ENCODE assay signal across 23 cellular contexts in the genomic region with DNA sequence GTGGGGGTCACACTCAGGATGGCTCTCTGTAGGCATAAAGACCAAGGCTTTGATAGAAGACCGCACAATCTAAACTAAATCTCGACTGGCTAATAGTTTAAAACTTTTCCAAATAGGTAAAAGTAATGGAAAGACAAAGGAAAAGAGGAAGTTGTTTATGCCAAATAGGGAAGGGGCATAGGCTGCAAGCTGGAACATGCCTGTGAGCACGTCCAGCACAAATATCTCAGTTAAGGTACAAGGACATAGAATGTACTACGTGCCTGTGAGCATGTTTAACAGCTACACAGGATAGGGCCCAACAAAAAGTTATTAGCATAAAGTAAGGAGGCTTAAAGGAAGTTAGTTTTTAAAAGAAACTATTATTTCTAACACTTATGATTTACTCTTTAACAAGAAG. TPM values are rescaled to one million over a fixed set of nuclear protein-coding genes. Genes with fewer than 3 reads are reported as not detected.
"Had no signal": no experiment of that assay in that cellular context is flagged by ENCODE, and none has a peak within 500 bp of the region (broad histone marks: within the 10 kb centered on the region; RNA-seq: fewer than 3 reads in every experiment).

No MANE protein-coding gene starts in this region.

- H3K27me3 ChIP-seq: gastroesophageal sphincter, heart left ventricle, neutrophil, pancreas had no signal

- H3K4me1 Mint-ChIP-seq: activated naive CD8-positive, alpha-beta T cell treated with anti-CD3 and anti-CD28 coated beads, Interleukin-2, amount 50 U/mL, for 24 hours; brain; memory B cell had no signal

- ATAC-seq: activated naive CD8-positive, alpha-beta T cell treated with anti-CD3 and anti-CD28 coated beads, Interleukin-2, amount 50 U/mL, for 24 hours; esophagus mucosa; gastroesophageal sphincter; heart left ventricle; left ventricle myocardium superior; mucosa of descending colon; pancreas; sciatic nerve had no signal

- H3K4me3 Mint-ChIP-seq: activated naive CD8-positive, alpha-beta T cell treated with anti-CD3 and anti-CD28 coated beads, Interleukin-2, amount 50 U/mL, for 24 hours; brain; memory B cell; naive B cell; T-helper 1 cell treated with Interleukin-12 subunit alpha and Interleukin-12 subunit beta and Interleukin-4 antibody, amounts not matched to agents 30 μg/mL and 1 μg/mL, for 36 hours; type B pancreatic cell had no signal

- H3K9me3 Mint-ChIP-seq: activated naive CD8-positive, alpha-beta T cell treated with anti-CD3 and anti-CD28 coated beads, Interleukin-2, amount 50 U/mL, for 24 hours; brain; memory B cell; naive B cell; T-helper 1 cell treated with Interleukin-12 subunit alpha and Interleukin-12 subunit beta and Interleukin-4 antibody, amounts not matched to agents 30 μg/mL and 1 μg/mL, for 36 hours; type B pancreatic cell had no signal

- H3K9me3 ChIP-seq: gastroesophageal sphincter, heart left ventricle, mucosa of descending colon, pancreas had no signal

- H3K27ac ChIP-seq: gastroesophageal sphincter, heart left ventricle, neutrophil, pancreas had no signal

- H3K27me3 Mint-ChIP-seq: activated naive CD8-positive, alpha-beta T cell treated with anti-CD3 and anti-CD28 coated beads, Interleukin-2, amount 50 U/mL, for 24 hours; brain; memory B cell; naive B cell; type B pancreatic cell had no signal

- H3K4me3 ChIP-seq: gastroesophageal sphincter, heart left ventricle, mucosa of descending colon, pancreas had no signal

- H3K27ac Mint-ChIP-seq: activated naive CD8-positive, alpha-beta T cell treated with anti-CD3 and anti-CD28 coated beads, Interleukin-2, amount 50 U/mL, for 24 hours; memory B cell; T-helper 1 cell treated with Interleukin-12 subunit alpha and Interleukin-12 subunit beta and Interleukin-4 antibody, amounts not matched to agents 30 μg/mL and 1 μg/mL, for 36 hours; type B pancreatic cell had no signal

- H3K4me1 ChIP-seq: gastroesophageal sphincter, heart left ventricle, pancreas had no signal

- DNase-seq: activated CD4-positive, alpha-beta T cell treated with anti-CD3 and anti-CD28 coated beads, Interleukin-2, amount 50 U/mL, for 4 hours; activated CD4-positive, CD25-positive, alpha-beta regulatory T cell treated with anti-CD3 and anti-CD28 coated beads, Interleukin-2, amount 50 U/mL, for 72 hours; activated naive CD8-positive, alpha-beta T cell treated with anti-CD3 and anti-CD28 coated beads, Interleukin-2, amount 50 U/mL, for 24 hours; anterior cingulate cortex; cerebellar nuclear complex; effector CD4-positive, alpha-beta T cell; heart left ventricle; left ventricle myocardium superior; mucosa of descending colon; naive B cell; pancreas; stimulated activated CD8-positive, alpha-beta memory T cell treated with anti-CD3 and anti-CD28 coated beads, Interleukin-4, amount 100 ng/mL, for 48 hours; stimulated activated naive CD4-positive, alpha-beta T cell had no signal

RNA-seq across cellular contexts. Expression of gene GUCA2A, which starts 27.6 kb away (rescaled TPM):
- total RNA-seq: esophagus mucosa, gastroesophageal sphincter, heart left ventricle, left ventricle myocardium superior, pulmonary artery endothelial cell, sciatic nerve, temporal lobe had no signal
- polyA plus RNA-seq: heart left ventricle had no signal

RNA-seq across cellular contexts. Expression of gene GUCA2B, which starts 38.9 kb away (rescaled TPM):
- total RNA-seq: esophagus mucosa, gastroesophageal sphincter, heart left ventricle, left ventricle myocardium superior, pulmonary artery endothelial cell, sciatic nerve, temporal lobe had no signal
- polyA plus RNA-seq: heart left ventricle had no signal
